24 cellular contexts compared by ENCODE assay signal in genomic region chr2:195395351-195395750, GRCh38.
"Had no signal": no experiment of that assay in that cellular context is flagged by ENCODE, and none has a peak within 500 bp of the region (broad histone marks: within the 10 kb centered on the region; RNA-seq: fewer than 3 reads in every experiment).

No MANE protein-coding gene starts in this region.

- H3K36me3 Mint-ChIP-seq: activated naive CD4-positive, alpha-beta T cell treated with anti-CD3 and anti-CD28 coated beads, Interleukin-2, amount 50 U/mL, for 24 hours; memory B cell; WTC11 had no signal

- H3K4me1 ChIP-seq: ascending aorta, breast epithelium, gastrocnemius medialis, right atrium auricular region, thyroid gland, upper lobe of right lung had no signal

- H3K27me3 Mint-ChIP-seq: activated naive CD4-positive, alpha-beta T cell treated with anti-CD3 and anti-CD28 coated beads, Interleukin-2, amount 50 U/mL, for 24 hours; dendritic cell treated with granulocyte-macrophage colony-stimulating factor and Interleukin-4, amounts not matched to agents 40 ng/mL and 50 ng/mL, for 4 days; memory B cell had no signal

- H3K4me3 Mint-ChIP-seq: activated naive CD4-positive, alpha-beta T cell treated with anti-CD3 and anti-CD28 coated beads, Interleukin-2, amount 50 U/mL, for 24 hours; dendritic cell treated with granulocyte-macrophage colony-stimulating factor and Interleukin-4, amounts not matched to agents 40 ng/mL and 50 ng/mL, for 4 days; memory B cell; nephron; WTC11 had no signal

- ATAC-seq: gastrocnemius medialis; stimulated activated naive CD8-positive, alpha-beta T cell treated with anti-CD3 and anti-CD28 coated beads, Interleukin-15, Interleukin-2, amounts not matched to agents 100 U/mL and 50 U/mL, for 24 hours; upper lobe of right lung; WTC11 had no signal

- FAIRE-seq: endometrium had no signal

- H3K9me3 Mint-ChIP-seq: activated naive CD4-positive, alpha-beta T cell treated with anti-CD3 and anti-CD28 coated beads, Interleukin-2, amount 50 U/mL, for 24 hours; dendritic cell treated with granulocyte-macrophage colony-stimulating factor and Interleukin-4, amounts not matched to agents 40 ng/mL and 50 ng/mL, for 4 days; memory B cell; nephron; WTC11 had no signal

- H3K4me1 Mint-ChIP-seq: activated naive CD4-positive, alpha-beta T cell treated with anti-CD3 and anti-CD28 coated beads, Interleukin-2, amount 50 U/mL, for 24 hours; memory B cell; nephron; WTC11 had no signal

- H3K27ac Mint-ChIP-seq: activated naive CD4-positive, alpha-beta T cell treated with anti-CD3 and anti-CD28 coated beads, Interleukin-2, amount 50 U/mL, for 24 hours; dendritic cell treated with granulocyte-macrophage colony-stimulating factor and Interleukin-4, amounts not matched to agents 40 ng/mL and 50 ng/mL, for 4 days; memory B cell; nephron; WTC11 had no signal

- H3K27ac ChIP-seq: ascending aorta, breast epithelium, gastrocnemius medialis, neutrophil, ovary, prostate gland, right atrium auricular region, thyroid gland, upper lobe of right lung had no signal

- H3K27me3 ChIP-seq: ascending aorta, breast epithelium, gastrocnemius medialis, neutrophil, ovary, right atrium auricular region, thyroid gland, upper lobe of right lung had no signal

- DNase-seq: activated gamma-delta T cell treated with Interleukin-2 at 50 U/mL for 16 hours; activated T-cell treated with anti-CD3 and anti-CD28 coated beads, Interleukin-2, amount 50 U/mL, for 1 hour; cerebellar nuclear complex; effector CD4-positive, alpha-beta T cell; gastrocnemius medialis; hippocampal formation; ovary; stimulated activated CD4-positive, alpha-beta T cell treated with anti-CD3 and anti-CD28 coated beads, Interleukin-12 subunit alpha, Interleukin-12 subunit beta, amount 100 ng/mL, for 4 hours; stimulated activated CD4-positive, alpha-beta T cell treated with anti-CD3 and anti-CD28 coated beads, Interleukin-4, amount 100 ng/mL, for 4 hours; stimulated activated naive CD8-positive, alpha-beta T cell treated with anti-CD3 and anti-CD28 coated beads, Interleukin-15, Interleukin-2, amounts not matched to agents 100 U/mL and 50 U/mL, for 24 hours; T1000; thyroid gland; upper lobe of right lung had no signal

- H3K9me3 ChIP-seq: ascending aorta, breast epithelium, gastrocnemius medialis, neutrophil, ovary, prostate gland, right atrium auricular region, thyroid gland, upper lobe of right lung had no signal

- H3K36me3 ChIP-seq: ascending aorta, breast epithelium, gastrocnemius medialis, neutrophil, ovary, prostate gland, right atrium auricular region, thyroid gland, upper lobe of right lung had no signal

- H3K4me3 ChIP-seq: ascending aorta, breast epithelium, gastrocnemius medialis, ovary, prostate gland, right atrium auricular region, thyroid gland, upper lobe of right lung had no signal
